ENCODE assay signal across 8 cellular contexts in the genomic region with DNA sequence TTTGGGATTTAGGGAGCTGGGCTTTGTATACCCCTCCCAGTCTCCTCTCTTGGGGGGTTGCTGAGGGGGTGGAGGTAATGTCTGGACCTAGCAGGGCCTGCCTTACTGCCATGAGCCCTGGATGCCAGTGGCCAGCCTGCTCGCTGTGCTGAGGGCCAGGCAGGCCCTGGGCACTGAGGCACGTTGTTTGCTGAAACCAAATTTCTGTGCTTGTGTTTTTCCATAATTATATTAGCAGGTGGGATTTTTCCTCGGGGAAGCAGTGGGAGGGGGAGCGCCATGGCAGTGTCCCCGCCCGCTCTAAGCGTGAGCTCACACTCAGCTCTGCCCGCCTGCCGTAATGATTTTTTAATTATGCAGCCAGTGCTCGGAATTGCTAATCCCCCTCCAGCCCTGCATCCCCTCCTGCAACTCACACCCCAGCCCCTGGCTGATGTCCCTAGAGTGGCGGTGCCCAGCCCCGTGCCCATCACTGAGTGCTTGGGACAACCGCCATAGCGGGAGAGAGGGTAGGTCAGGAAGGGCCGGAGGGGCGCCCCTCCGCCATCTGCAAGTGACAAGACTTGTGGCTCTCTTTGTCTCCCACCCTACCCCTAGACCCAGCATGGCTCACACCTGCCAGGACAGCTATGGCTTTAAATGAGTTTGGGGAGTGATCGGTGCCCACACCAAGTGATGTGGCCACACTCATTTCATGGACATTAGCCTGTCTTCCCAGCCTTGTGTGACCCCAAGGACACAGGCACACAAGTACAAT. TPM values are rescaled to one million over a fixed set of nuclear protein-coding genes. Genes with fewer than 3 reads are reported as not detected.
A peak's percentile ranks its signal among the peaks of the same experiment; 100 is the strongest.
DNase-seq lines count a peak whose midpoint lies in the region; ATAC-seq, FAIRE-seq and TF ChIP-seq lines count a peak whose summit lies in the region.

No MANE protein-coding gene starts in this region.

- H3K79me2 ChIP-seq in PC-3 (ENCODE audit: low read length): peaks cover 11% of the 10 kb centered on the region

- H2AFZ ChIP-seq in PC-3 (ENCODE audit: low read length): peak overlapping the region; percentile 86

- ATAC-seq in PC-3 (no peak), gastrocnemius medialis (no peak), GM21390 (IDR thresholded peaks at IDR 0.05; ENCODE audit: unreplicated experiment) (no peak), GM19324 (IDR thresholded peaks at IDR 0.05; ENCODE audit: low FRiP score, unreplicated experiment) (no peak)

- H3K27me3 ChIP-seq in PC-3 (ENCODE audit: low read length) (no peaks in the 10 kb centered on the region), esophagus muscularis mucosa (no peaks in the 10 kb centered on the region), gastrocnemius medialis (no peaks in the 10 kb centered on the region)

- 74% methylated on average over 18 of the region's 18 CpGs for WGBS in esophagus muscularis mucosa

- H3K9me3 ChIP-seq in PC-3 (ENCODE audit: low read length) (no peaks in the 10 kb centered on the region), esophagus muscularis mucosa (no peaks in the 10 kb centered on the region), gastrocnemius medialis (no peaks in the 10 kb centered on the region)

- TF ChIP-seq EP300 in esophagus muscularis mucosa (IDR thresholded peaks at IDR 0.05): no peak

- DNase-seq in GM12891 (ENCODE audit: insufficient read length, low spot score) (no peak), PC-3 (no peak), esophagus muscularis mucosa (ENCODE audit: extremely low spot score) (no peak), gastrocnemius medialis (no peak), NCI-H345 (lab: John Stamatoyannopoulos, UW) (no peak)
- no peak for DNase-seq in activated effector memory CD4-positive, alpha-beta T cell treated with Interleukin-2 at 50 U/mL for 16 hours

- H3K4me1 ChIP-seq in PC-3 (ENCODE audit: insufficient read depth, low read length): peaks cover 14% of the 10 kb centered on the region
- peaks cover 93 to 98% (median 96%) of the 10 kb centered on the region in 4 donors for H3K4me1 ChIP-seq in esophagus muscularis mucosa
- peaks cover 97 to 98% of the 10 kb centered on the region in 2 donors for H3K4me1 ChIP-seq in gastrocnemius medialis

- peak overlapping the region; percentile 63; the same call in 1 of the 2 replicates for H3K4me3 ChIP-seq in PC-3 (ENCODE audit: low read length)
- H3K4me3 ChIP-seq in esophagus muscularis mucosa: peak overlapping the region; percentile 57 to 63 (median 60)
- H3K4me3 ChIP-seq in gastrocnemius medialis: peak overlapping the region; percentile 52 to 66 (median 56)

- H3K9ac ChIP-seq in PC-3 (ENCODE audit: low read length): peak overlapping the region; percentile 84

- H3K27ac ChIP-seq in PC-3 (ENCODE audit: low read length): no peak overlapping the region
- peak overlapping the region; percentile 91 to 95 (median 94) for H3K27ac ChIP-seq in esophagus muscularis mucosa (replicated peaks in 1 of 4)
- H3K27ac ChIP-seq in gastrocnemius medialis: peak overlapping the region; percentile 97 to 99 (median 98)

- BruUV-seq in PC-3 (replicated peaks; lab: Mats Ljungman, UMichigan): no TSS peak

- H4K20me1 ChIP-seq in PC-3 (ENCODE audit: low read length): no peaks in the 10 kb centered on the region

- no peak; the same call in 1 of the 2 replicates for TF ChIP-seq POLR2A in GM12891 (IDR thresholded peaks at IDR 0.05; ENCODE audit: low read depth, low read length)
- TF ChIP-seq POLR2A in esophagus muscularis mucosa (IDR thresholded peaks at IDR 0.05; ENCODE audit: low read depth): no peak
- TF ChIP-seq POLR2A in gastrocnemius medialis (IDR thresholded peaks at IDR 0.05): peak in 1 of 2 donors; percentile 0

- TF ChIP-seq CTCF in PC-3 (conservative IDR thresholded peaks at IDR 0.05; ENCODE audit: low read depth, low read length) (no peak), esophagus muscularis mucosa (IDR thresholded peaks at IDR 0.05) (no peak), gastrocnemius medialis (IDR thresholded peaks at IDR 0.05 in 4 of 5, conservative IDR thresholded peaks at IDR 0.05 in 1 of 5) (no peak)

- no peaks in the 10 kb centered on the region for H3K9me2 ChIP-seq in PC-3 (replicated peaks; ENCODE audit: low read length)

- CTCF ChIA-PET in PC-3 (lab: Charles Lee): interaction anchor here (0.6 kb wide), 1 partner anchor 21 kb away, joined by 5 read pairs; no protein-coding TSS in a partner anchor

- H3K36me3 ChIP-seq in PC-3 (ENCODE audit: low read depth, low read length): no peaks in the 10 kb centered on the region
- H3K36me3 ChIP-seq in esophagus muscularis mucosa: no peaks in the 10 kb centered on the region
- H3K36me3 ChIP-seq in gastrocnemius medialis: no peaks in the 10 kb centered on the region

- intact Hi-C loops in PC-3 (cut with micrococcal nuclease) (no loop called here), esophagus muscularis mucosa (cut with DNase I) (no loop called here), gastrocnemius medialis (cut with DNase I; ENCODE audit: low total_unique reads) (no loop called here)

- peak; percentile 81 for FAIRE-seq in GM12891 (lab: Jason Lieb, UNC)

- peak overlapping the region; percentile 95 for H3K4me2 ChIP-seq in PC-3 (ENCODE audit: low read length)

- no peaks in the 10 kb centered on the region for H3F3A ChIP-seq in PC-3 (ENCODE audit: low read length, unreplicated experiment)

- POLR2A ChIA-PET in PC-3 (lab: Charles Lee; ENCODE audit: unreplicated experiment): no interaction called here

- in situ Hi-C loops in gastrocnemius medialis (cut with MboI; ENCODE audit: low sequenced_read_pairs in 4 of 4): no loop called here

TF ChIP-seq in GM12891, 5 proteins besides CTCF, POLR2A, EP300 and RAD21:
- TF ChIP-seq POLR2AphosphoS5 (IDR thresholded peaks at IDR 0.05; ENCODE audit: low read depth, low read length) (no peak), PAX5 (IDR thresholded peaks at IDR 0.05; ENCODE audit: insufficient read depth, low read length, severe bottlenecking) (no peak), POU2F2 (IDR thresholded peaks at IDR 0.05; ENCODE audit: low read depth, low read length) (no peak), SPI1 (IDR thresholded peaks at IDR 0.05; ENCODE audit: low read depth, low read length) (no peak), TAF1 (IDR thresholded peaks at IDR 0.05; ENCODE audit: low read depth, low read length) (no peak)

RNA-seq across cellular contexts. Expression of gene CXXC5, which starts 21.0 kb away (rescaled TPM):
- 29.4 TPM for polyA plus RNA-seq in GM12891 (2012; ENCODE audit: low read depth, missing spikeins)
- total RNA-seq in PC-3 (2014; rRNA removed) (31.1 and 42.4 TPM in 2 replicates), esophagus muscularis mucosa (10 to 100 TPM; 22.0 to 32.4 (median 27.8) TPM), gastrocnemius medialis (10 to 100 TPM; 38.5 to 83.8 (median 60.9) TPM)
